In the genomic region with DNA sequence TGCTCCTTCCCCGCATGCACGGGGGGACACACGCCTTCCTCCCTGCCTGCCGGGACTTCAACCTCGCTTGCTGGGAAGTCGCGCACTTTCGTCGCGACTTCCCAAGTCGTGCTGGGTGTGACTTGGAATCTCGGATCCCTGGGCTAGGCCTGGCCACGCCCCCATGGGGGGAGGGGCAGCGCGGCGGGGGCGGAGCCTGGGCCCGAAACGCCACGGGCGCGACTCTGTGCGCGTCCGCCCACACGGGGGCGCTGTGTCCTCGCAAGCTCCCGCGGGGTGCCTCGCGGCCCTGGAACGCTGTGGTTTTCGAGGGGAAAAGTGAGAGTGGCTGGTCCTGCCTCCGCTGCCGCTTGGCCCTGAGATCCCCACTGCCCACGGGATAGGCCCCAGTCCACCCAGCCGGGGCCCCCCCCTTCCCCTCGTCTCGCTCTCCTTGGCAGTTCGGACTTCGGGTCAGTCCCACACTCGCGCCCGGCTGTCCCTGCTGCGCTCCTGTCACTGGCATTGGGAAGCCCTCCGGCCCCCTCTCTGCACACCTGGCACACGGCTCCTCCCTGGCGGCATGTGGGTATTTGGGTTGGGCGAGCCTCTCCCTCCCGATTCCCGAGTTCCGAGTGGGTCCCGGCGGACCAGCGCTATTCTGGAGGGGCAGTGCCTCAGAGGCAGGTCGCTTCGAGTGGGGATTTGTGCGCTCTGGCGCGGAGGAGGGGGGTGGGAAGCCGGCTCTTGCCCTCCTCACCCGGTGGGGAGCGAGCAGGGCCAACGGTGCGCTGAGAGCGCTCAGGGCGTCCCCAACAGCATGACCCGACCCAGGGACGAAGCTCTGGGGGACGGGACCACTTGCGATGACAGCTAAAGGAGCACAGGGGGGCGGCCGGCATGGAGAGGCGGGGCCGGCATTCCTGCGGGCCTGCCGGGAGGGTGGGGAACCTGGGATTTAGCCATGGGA, we compare ENCODE assay signal across 1 cellular context.
TF ChIP-seq lines count a peak whose summit lies in the region.

No MANE protein-coding gene starts in this region.

TF ChIP-seq in HEK293, 187 proteins besides CTCF, POLR2A, EP300 and RAD21 (continued from another document):
- TF ChIP-seq SALL2 (tag by site-specific recombination; IDR thresholded peaks at IDR 0.05; ENCODE audit: borderline replicate concordance): no peak
- TF ChIP-seq, protein P1, sequence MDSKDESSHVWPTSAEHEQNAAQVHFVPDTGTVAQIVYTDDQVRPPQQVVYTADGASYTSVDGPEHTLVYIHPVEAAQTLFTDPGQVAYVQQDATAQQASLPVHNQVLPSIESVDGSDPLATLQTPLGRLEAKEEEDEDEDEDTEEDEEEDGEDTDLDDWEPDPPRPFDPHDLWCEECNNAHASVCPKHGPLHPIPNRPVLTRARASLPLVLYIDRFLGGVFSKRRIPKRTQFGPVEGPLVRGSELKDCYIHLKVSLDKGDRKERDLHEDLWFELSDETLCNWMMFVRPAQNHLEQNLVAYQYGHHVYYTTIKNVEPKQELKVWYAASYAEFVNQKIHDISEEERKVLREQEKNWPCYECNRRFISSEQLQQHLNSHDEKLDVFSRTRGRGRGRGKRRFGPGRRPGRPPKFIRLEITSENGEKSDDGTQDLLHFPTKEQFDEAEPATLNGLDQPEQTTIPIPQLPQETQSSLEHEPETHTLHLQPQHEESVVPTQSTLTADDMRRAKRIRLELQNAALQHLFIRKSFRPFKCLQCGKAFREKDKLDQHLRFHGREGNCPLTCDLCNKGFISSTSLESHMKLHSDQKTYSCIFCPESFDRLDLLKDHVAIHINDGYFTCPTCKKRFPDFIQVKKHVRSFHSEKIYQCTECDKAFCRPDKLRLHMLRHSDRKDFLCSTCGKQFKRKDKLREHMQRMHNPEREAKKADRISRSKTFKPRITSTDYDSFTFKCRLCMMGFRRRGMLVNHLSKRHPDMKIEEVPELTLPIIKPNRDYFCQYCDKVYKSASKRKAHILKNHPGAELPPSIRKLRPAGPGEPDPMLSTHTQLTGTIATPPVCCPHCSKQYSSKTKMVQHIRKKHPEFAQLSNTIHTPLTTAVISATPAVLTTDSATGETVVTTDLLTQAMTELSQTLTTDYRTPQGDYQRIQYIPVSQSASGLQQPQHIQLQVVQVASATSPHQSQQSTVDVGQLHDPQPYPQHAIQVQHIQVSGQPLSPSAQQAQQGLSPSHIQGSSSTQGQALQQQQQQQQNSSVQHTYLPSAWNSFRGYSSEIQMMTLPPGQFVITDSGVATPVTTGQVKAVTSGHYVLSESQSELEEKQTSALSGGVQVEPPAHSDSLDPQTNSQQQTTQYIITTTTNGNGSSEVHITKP (tag by site-specific recombination; IDR thresholded peaks at IDR 0.05): no peak
- TF ChIP-seq SP2 (tag by site-specific recombination; IDR thresholded peaks at IDR 0.05): peak; percentile 27
- TF ChIP-seq ZNF302 (tag by site-specific recombination; IDR thresholded peaks at IDR 0.05; ENCODE audit: low read depth): no peak
- no peak for TF ChIP-seq ZNF2 (tag by site-specific recombination; IDR thresholded peaks at IDR 0.05)
- TF ChIP-seq ZNF366 (tag by site-specific recombination; conservative IDR thresholded peaks at IDR 0.05): no peak
- no peak for TF ChIP-seq GLI2 (tag by site-specific recombination; IDR thresholded peaks at IDR 0.05; ENCODE audit: borderline replicate concordance, low read depth)
- TF ChIP-seq ZNF214 (tag by site-specific recombination; IDR thresholded peaks at IDR 0.05; ENCODE audit: borderline replicate concordance): no peak
- TF ChIP-seq ZBTB26 (tag by site-specific recombination; optimal IDR thresholded peaks at IDR 0.05): peak; percentile 50
- TF ChIP-seq, protein P2, sequence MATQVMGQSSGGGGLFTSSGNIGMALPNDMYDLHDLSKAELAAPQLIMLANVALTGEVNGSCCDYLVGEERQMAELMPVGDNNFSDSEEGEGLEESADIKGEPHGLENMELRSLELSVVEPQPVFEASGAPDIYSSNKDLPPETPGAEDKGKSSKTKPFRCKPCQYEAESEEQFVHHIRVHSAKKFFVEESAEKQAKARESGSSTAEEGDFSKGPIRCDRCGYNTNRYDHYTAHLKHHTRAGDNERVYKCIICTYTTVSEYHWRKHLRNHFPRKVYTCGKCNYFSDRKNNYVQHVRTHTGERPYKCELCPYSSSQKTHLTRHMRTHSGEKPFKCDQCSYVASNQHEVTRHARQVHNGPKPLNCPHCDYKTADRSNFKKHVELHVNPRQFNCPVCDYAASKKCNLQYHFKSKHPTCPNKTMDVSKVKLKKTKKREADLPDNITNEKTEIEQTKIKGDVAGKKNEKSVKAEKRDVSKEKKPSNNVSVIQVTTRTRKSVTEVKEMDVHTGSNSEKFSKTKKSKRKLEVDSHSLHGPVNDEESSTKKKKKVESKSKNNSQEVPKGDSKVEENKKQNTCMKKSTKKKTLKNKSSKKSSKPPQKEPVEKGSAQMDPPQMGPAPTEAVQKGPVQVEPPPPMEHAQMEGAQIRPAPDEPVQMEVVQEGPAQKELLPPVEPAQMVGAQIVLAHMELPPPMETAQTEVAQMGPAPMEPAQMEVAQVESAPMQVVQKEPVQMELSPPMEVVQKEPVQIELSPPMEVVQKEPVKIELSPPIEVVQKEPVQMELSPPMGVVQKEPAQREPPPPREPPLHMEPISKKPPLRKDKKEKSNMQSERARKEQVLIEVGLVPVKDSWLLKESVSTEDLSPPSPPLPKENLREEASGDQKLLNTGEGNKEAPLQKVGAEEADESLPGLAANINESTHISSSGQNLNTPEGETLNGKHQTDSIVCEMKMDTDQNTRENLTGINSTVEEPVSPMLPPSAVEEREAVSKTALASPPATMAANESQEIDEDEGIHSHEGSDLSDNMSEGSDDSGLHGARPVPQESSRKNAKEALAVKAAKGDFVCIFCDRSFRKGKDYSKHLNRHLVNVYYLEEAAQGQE (tag by site-specific recombination; IDR thresholded peaks at IDR 0.05): no peak
- no peak for TF ChIP-seq ZNF133 (tag by site-specific recombination; IDR thresholded peaks at IDR 0.05)
- no peak for TF ChIP-seq ZNF112 (tag by site-specific recombination; IDR thresholded peaks at IDR 0.05)
- TF ChIP-seq HOXD13 (CRISPR knock-in tag; IDR thresholded peaks at IDR 0.05; ENCODE audit: borderline replicate concordance): no peak
- TF ChIP-seq ZNF701 (tag by site-specific recombination; IDR thresholded peaks at IDR 0.05): no peak
- TF ChIP-seq, protein P3, sequence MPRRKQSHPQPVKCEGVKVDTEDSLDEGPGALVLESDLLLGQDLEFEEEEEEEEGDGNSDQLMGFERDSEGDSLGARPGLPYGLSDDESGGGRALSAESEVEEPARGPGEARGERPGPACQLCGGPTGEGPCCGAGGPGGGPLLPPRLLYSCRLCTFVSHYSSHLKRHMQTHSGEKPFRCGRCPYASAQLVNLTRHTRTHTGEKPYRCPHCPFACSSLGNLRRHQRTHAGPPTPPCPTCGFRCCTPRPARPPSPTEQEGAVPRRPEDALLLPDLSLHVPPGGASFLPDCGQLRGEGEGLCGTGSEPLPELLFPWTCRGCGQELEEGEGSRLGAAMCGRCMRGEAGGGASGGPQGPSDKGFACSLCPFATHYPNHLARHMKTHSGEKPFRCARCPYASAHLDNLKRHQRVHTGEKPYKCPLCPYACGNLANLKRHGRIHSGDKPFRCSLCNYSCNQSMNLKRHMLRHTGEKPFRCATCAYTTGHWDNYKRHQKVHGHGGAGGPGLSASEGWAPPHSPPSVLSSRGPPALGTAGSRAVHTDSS (tag by site-specific recombination; IDR thresholded peaks at IDR 0.05): no peak
- TF ChIP-seq HIC1 (tag by site-specific recombination; IDR thresholded peaks at IDR 0.05): no peak
- TF ChIP-seq BCL6B (tag by site-specific recombination; IDR thresholded peaks at IDR 0.05): no peak
- TF ChIP-seq, protein P4, sequence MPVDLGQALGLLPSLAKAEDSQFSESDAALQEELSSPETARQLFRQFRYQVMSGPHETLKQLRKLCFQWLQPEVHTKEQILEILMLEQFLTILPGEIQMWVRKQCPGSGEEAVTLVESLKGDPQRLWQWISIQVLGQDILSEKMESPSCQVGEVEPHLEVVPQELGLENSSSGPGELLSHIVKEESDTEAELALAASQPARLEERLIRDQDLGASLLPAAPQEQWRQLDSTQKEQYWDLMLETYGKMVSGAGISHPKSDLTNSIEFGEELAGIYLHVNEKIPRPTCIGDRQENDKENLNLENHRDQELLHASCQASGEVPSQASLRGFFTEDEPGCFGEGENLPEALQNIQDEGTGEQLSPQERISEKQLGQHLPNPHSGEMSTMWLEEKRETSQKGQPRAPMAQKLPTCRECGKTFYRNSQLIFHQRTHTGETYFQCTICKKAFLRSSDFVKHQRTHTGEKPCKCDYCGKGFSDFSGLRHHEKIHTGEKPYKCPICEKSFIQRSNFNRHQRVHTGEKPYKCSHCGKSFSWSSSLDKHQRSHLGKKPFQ (tag by site-specific recombination; IDR thresholded peaks at IDR 0.05): no peak
- TF ChIP-seq ZNF426 (tag by site-specific recombination; IDR thresholded peaks at IDR 0.05): no peak
TF ChIP-seq in HEK293: peak in this region for 13.
